13 cellular contexts compared by ENCODE assay signal in genomic region chr12:6343518-6343917, GRCh38. TPM values are rescaled to one million over a fixed set of nuclear protein-coding genes. Genes with fewer than 3 reads are reported as not detected.
DNase-seq lines count a peak whose midpoint lies in the region; ATAC-seq and TF ChIP-seq lines count a peak whose summit lies in the region.
"Had no signal": no experiment of that assay in that cellular context is flagged by ENCODE, and none has a peak within 500 bp of the region (broad histone marks: within the 10 kb centered on the region; RNA-seq: fewer than 3 reads in every experiment).

No MANE protein-coding gene starts in this region.

- no peak for DNase-seq in esophagus squamous epithelium (lab: John Stamatoyannopoulos, UW)
- DNase-seq in prostate gland (ENCODE audit: low spot score): no peak
- no peak for DNase-seq in GM10266 (ENCODE audit: extremely low spot score)
- DNase-seq in cortex of kidney (lab: John Stamatoyannopoulos, UW): no peak
- DNase-seq: BE2C; immature natural killer cell; stimulated activated CD4-positive, alpha-beta T cell treated with anti-CD3 and anti-CD28 coated beads, Interleukin-4, amount 100 ng/mL, for 4 hours; stimulated activated naive CD8-positive, alpha-beta T cell treated with anti-CD3 and anti-CD28 coated beads, Interleukin-15, amount 100 ng/mL, for 72 hours had no signal

- H3K27me3 ChIP-seq in esophagus squamous epithelium (no peaks in the 10 kb centered on the region), prostate gland (replicated peaks; ENCODE audit: insufficient read depth) (no peaks in the 10 kb centered on the region)
- H3K27me3 ChIP-seq: BE2C had no signal

- no peak for TF ChIP-seq POLR2A in esophagus squamous epithelium (IDR thresholded peaks at IDR 0.05)
- TF ChIP-seq POLR2A in prostate gland (IDR thresholded peaks at IDR 0.05): no peak

- ATAC-seq in GM18868 (IDR thresholded peaks at IDR 0.05; ENCODE audit: unreplicated experiment) (no peak), HG02610 (IDR thresholded peaks at IDR 0.05; ENCODE audit: unreplicated experiment) (no peak)
- ATAC-seq: stimulated activated naive CD8-positive, alpha-beta T cell treated with anti-CD3 and anti-CD28 coated beads, Interleukin-15, amount 100 ng/mL, for 72 hours had no signal

- WGBS in esophagus squamous epithelium, 2 donors: 75 to 100% methylated on average over 1 to 3 of the region's 5 CpGs
- WGBS in prostate gland: 72% methylated on average over 5 of the region's 5 CpGs

- H3K36me3 ChIP-seq in KOPT-K1 (ENCODE audit: insufficient read depth, low read length): no peaks in the 10 kb centered on the region
- H3K36me3 ChIP-seq in esophagus squamous epithelium: peaks cover 0 to 22% (median 0%) of the 10 kb centered on the region in 3 donors
- no peaks in the 10 kb centered on the region for H3K36me3 ChIP-seq in prostate gland
- H3K36me3 ChIP-seq: BE2C had no signal

- H3K4me1 ChIP-seq in esophagus squamous epithelium (peaks cover 49 to 82% (median 63%) of the 10 kb centered on the region in 3 donors), prostate gland (replicated peaks) (peaks cover 7% of the 10 kb centered on the region)

- H3K27ac ChIP-seq in 22Rv1 (0 out of 2 replicates have a peak overlapping the region, but pooled peaks have one; percentile 12), KOPT-K1 (ENCODE audit: low read depth, low read length, poor library complexity, severe bottlenecking) (peak overlapping the region; percentile 99), esophagus squamous epithelium (peak overlapping the region; percentile 25 to 100 (median 96)), prostate gland (peak overlapping the region; percentile 94 to 97)

- intact Hi-C loops in esophagus squamous epithelium (cut with DNase I): no loop called here
- intact Hi-C loops in prostate gland (cut with DNase I): no loop called here

- H3K9me3 ChIP-seq in KOPT-K1 (ENCODE audit: insufficient read depth, low read length, poor library complexity, severe bottlenecking) (no peaks in the 10 kb centered on the region), esophagus squamous epithelium (no peaks in the 10 kb centered on the region), prostate gland (no peaks in the 10 kb centered on the region)

- no peak for TF ChIP-seq CTCF in 22Rv1 (IDR thresholded peaks at IDR 0.05)
- TF ChIP-seq CTCF in esophagus squamous epithelium (IDR thresholded peaks at IDR 0.05): no peak
- no peak for TF ChIP-seq CTCF in prostate gland (IDR thresholded peaks at IDR 0.05)
- no peak for TF ChIP-seq CTCF in GM10266 (IDR thresholded peaks at IDR 0.05; ENCODE audit: control insufficient read depth, insufficient read depth, low read depth, missing control alignments)

- H3K4me3 ChIP-seq in esophagus squamous epithelium (no peak overlapping the region), prostate gland (no peak overlapping the region)

RNA-seq across cellular contexts. Expression of gene TNFRSF1A, which starts 1.6 kb away (rescaled TPM):
- 100 to 1,000 TPM; 121 to 190 (median 134) TPM for total RNA-seq in esophagus squamous epithelium
- total RNA-seq in prostate gland: 100 to 1,000 TPM in 1 of 2 donors, 10 to 100 TPM in 1; 91.1 to 168 TPM

RNA-seq across cellular contexts. Expression of gene SCNN1A, which starts 31.8 kb away (rescaled TPM):
- 100 to 1,000 TPM in 3 of 4 donors, 10 to 100 TPM in 1; 88.9 to 266 (median 111) TPM for total RNA-seq in esophagus squamous epithelium
- 100 to 1,000 TPM; 128 to 211 TPM for total RNA-seq in prostate gland

RNA-seq across cellular contexts. Expression of gene PLEKHG6, which starts 33.0 kb away (rescaled TPM):
- total RNA-seq in esophagus squamous epithelium (10 to 100 TPM; 13.9 to 61.7 (median 29.2) TPM), prostate gland (1 to 10 TPM; 4.6 to 6.2 TPM)
- total RNA-seq: HT1080 had no signal

RNA-seq across cellular contexts. Expression of gene LTBR, which starts 40.4 kb away (rescaled TPM):
- total RNA-seq in esophagus squamous epithelium (100 to 1,000 TPM in 3 of 4 donors, 10 to 100 TPM in 1; 98.2 to 171 (median 136) TPM), prostate gland (100 to 1,000 TPM; 186 to 264 TPM)

Comparison
In these comparisons a context has a peak if more than half of its experiments do, and no peak if none do; other contexts are left out.
1. H3K27ac ChIP-seq: peak in every context shown above with its lines; median percentile 99 in KOPT-K1; 96 in esophagus squamous epithelium; 96 in prostate gland; 12 in 22Rv1.